8 cellular contexts compared by ENCODE assay signal in the genomic region with DNA sequence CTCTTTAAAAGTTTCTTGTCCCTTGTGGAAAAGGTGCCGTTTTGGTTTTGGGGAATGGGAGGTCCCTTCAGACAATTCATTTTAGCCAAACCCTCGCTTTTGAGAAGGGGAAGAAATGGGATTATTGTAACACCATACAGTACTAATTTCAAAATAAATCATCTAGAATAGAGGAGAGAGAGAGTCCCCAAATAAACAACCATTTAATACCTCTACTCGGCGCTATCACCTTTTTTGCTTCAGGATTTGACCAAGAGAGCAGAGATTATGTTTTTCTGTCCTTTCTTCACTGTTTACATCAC. TPM values are rescaled to one million over a fixed set of nuclear protein-coding genes. Genes with fewer than 3 reads are reported as not detected.
A peak's percentile ranks its signal among the peaks of the same experiment; 100 is the strongest.
DNase-seq lines count a peak whose midpoint lies in the region; TF ChIP-seq lines count a peak whose summit lies in the region.

No MANE protein-coding gene starts in this region.

- POLR2A ChIA-PET in CD4-positive, alpha-beta memory T cell (lab: Charles Lee; ENCODE audit: partially characterized antibody): interaction anchor here (0.7 to 3.3 kb wide), 20 partner anchors 11 to 1490 kb away, joined by 3 to 41 read pairs (median 5); partner anchors contain the start of genes CENPL, DARS2, GAS5 and KLHL20

- H2AFZ ChIP-seq in OCI-LY1 (ENCODE audit: low read length): peak overlapping the region; percentile 50

- no peaks in the 10 kb centered on the region for H3K27me3 Mint-ChIP-seq in CD4-positive, alpha-beta memory T cell
- peaks cover 22% of the 10 kb centered on the region for H3K27me3 Mint-ChIP-seq in endothelial cell (ENCODE audit: unreplicated experiment)

- TF ChIP-seq EP300 in ovary (IDR thresholded peaks at IDR 0.05): no peak

- peak overlapping the region; percentile 98 to 99 (median 99) for H3K27ac Mint-ChIP-seq in CD4-positive, alpha-beta memory T cell
- peak overlapping the region; percentile 99 for H3K27ac Mint-ChIP-seq in endothelial cell (ENCODE audit: unreplicated experiment)

- H3K79me2 ChIP-seq in OCI-LY1 (ENCODE audit: insufficient read depth, low read length): peaks cover 38% of the 10 kb centered on the region

- H3K36me3 Mint-ChIP-seq in CD4-positive, alpha-beta memory T cell: peaks cover 3 to 18% of the 10 kb centered on the region in 2 donors
- H3K36me3 Mint-ChIP-seq in endothelial cell (ENCODE audit: low read depth, unreplicated experiment): peaks cover 14% of the 10 kb centered on the region

- H3K27ac ChIP-seq in CD4-positive, alpha-beta memory T cell (ENCODE audit: low read depth, low read length): peak overlapping the region; percentile 80
- peak overlapping the region; percentile 9 for H3K27ac ChIP-seq in OCI-LY1 (ENCODE audit: low read depth, low read length, poor library complexity, severe bottlenecking)
- H3K27ac ChIP-seq in ovary: peak overlapping the region in 1 of 2 donors; percentile 88

- no peaks in the 10 kb centered on the region for H3K9me3 ChIP-seq in CD4-positive, alpha-beta memory T cell (ENCODE audit: control insufficient read depth in 1 of 2, low read length in 2 of 2)
- H3K9me3 ChIP-seq in OCI-LY1 (ENCODE audit: low read length): no peaks in the 10 kb centered on the region
- no peaks in the 10 kb centered on the region for H3K9me3 ChIP-seq in ovary

- H3K4me3 Mint-ChIP-seq in CD4-positive, alpha-beta memory T cell: peak overlapping the region; percentile 98 to 100 (median 98)
- peak overlapping the region; percentile 95 for H3K4me3 Mint-ChIP-seq in endothelial cell (ENCODE audit: unreplicated experiment)

- H3K4me2 ChIP-seq in OCI-LY1 (ENCODE audit: low read length): peak overlapping the region; percentile 99

- CTCF ChIA-PET in CD4-positive, alpha-beta memory T cell (lab: Charles Lee; ENCODE audit: partially characterized antibody): interaction anchor here (1.9 kb wide), 1 partner anchor 130 kb away, joined by 6 read pairs; no protein-coding TSS in a partner anchor

- peaks cover 0 to 2% (median 0%) of the 10 kb centered on the region in 8 donors for H3K9me3 Mint-ChIP-seq in CD4-positive, alpha-beta memory T cell
- no peaks in the 10 kb centered on the region for H3K9me3 Mint-ChIP-seq in endothelial cell (ENCODE audit: unreplicated experiment)

- H3K9ac ChIP-seq in OCI-LY1 (ENCODE audit: low read length): peak overlapping the region; percentile 82

- TF ChIP-seq CTCF in OCI-LY1 (IDR thresholded peaks at IDR 0.05; ENCODE audit: low read length) (no peak), endothelial cell (IDR thresholded peaks at IDR 0.05; ENCODE audit: unreplicated experiment) (no peak), ovary (IDR thresholded peaks at IDR 0.05) (no peak)

- no peak for DNase-seq in CD4-positive, alpha-beta memory T cell
- no peak for DNase-seq in endothelial cell (ENCODE audit: low spot score)
- no peak for DNase-seq in ovary
- no peak for DNase-seq in NCI-H524 (lab: John Stamatoyannopoulos, UW)
- no peak for DNase-seq in ACHN
- DNase-seq in activated CD4-positive, alpha-beta T cell treated with anti-CD3 and anti-CD28 coated beads, Interleukin-2, amount 50 U/mL, for 1 hour: no peak
- no peak for DNase-seq in NCI-H2107 (lab: John Stamatoyannopoulos, UW)

- no peaks in the 10 kb centered on the region for H3K9me2 ChIP-seq in OCI-LY1 (ENCODE audit: low read depth, low read length)

- 19 to 23% (median 20%) methylated on average over 4 of the region's 4 CpGs for WGBS in ovary, 3 donors

- peak overlapping the region; percentile 65 to 100 for H3K4me3 ChIP-seq in CD4-positive, alpha-beta memory T cell (ENCODE audit: low read length in 2 of 2)
- H3K4me3 ChIP-seq in OCI-LY1 (ENCODE audit: low read depth, low read length, poor library complexity, severe bottlenecking) (peak overlapping the region; percentile 93), ovary (peak overlapping the region; percentile 99)

- H3K27me3 ChIP-seq in CD4-positive, alpha-beta memory T cell (ENCODE audit: insufficient read depth, low read length): no peaks in the 10 kb centered on the region
- H3K27me3 ChIP-seq in OCI-LY1 (ENCODE audit: insufficient read depth, low read length): no peaks in the 10 kb centered on the region
- H3K27me3 ChIP-seq in ovary: no peaks in the 10 kb centered on the region

- peaks cover 28 to 54% (median 36%) of the 10 kb centered on the region in 4 donors for H3K4me1 Mint-ChIP-seq in CD4-positive, alpha-beta memory T cell
- H3K4me1 Mint-ChIP-seq in endothelial cell (ENCODE audit: unreplicated experiment): peaks cover 33% of the 10 kb centered on the region

- H3K4me1 ChIP-seq in CD4-positive, alpha-beta memory T cell (ENCODE audit: insufficient read depth, low read length): peaks cover 35% of the 10 kb centered on the region
- H3K4me1 ChIP-seq in OCI-LY1 (ENCODE audit: insufficient read depth, low read length, severe bottlenecking) (peaks cover 45% of the 10 kb centered on the region), ovary (ENCODE audit: insufficient read depth) (no peaks in the 10 kb centered on the region)

- H3K36me3 ChIP-seq in CD4-positive, alpha-beta memory T cell (ENCODE audit: insufficient read depth, low read length): no peaks in the 10 kb centered on the region
- H3K36me3 ChIP-seq in OCI-LY1 (ENCODE audit: insufficient read depth, low read length) (peaks cover 4% of the 10 kb centered on the region; the same call in 1 of the 2 replicates), ovary (no peaks in the 10 kb centered on the region)

- no peak for TF ChIP-seq POLR2A in ovary (IDR thresholded peaks at IDR 0.05)

- no peaks in the 10 kb centered on the region for H3F3A ChIP-seq in OCI-LY1 (ENCODE audit: insufficient read depth, low read length)

- in situ Hi-C loops in ACHN (cut with HindIII; ENCODE audit: low pct_ligation_motif_present, low pct_unique_long_range_greater_than_20kb, low sequenced_read_pairs): no loop called here

- intact Hi-C loops in CD4-positive, alpha-beta memory T cell (cut with micrococcal nuclease): loop anchor here (1.0 to 5.0 kb wide), 6 partner anchors 44 to 1490 kb away; partner anchors contain the start of genes PRDX6, RABGAP1L, SUCO and ZBTB37
- intact Hi-C loops in ovary (cut with DNase I): no loop called here

- H4K20me1 ChIP-seq in OCI-LY1 (ENCODE audit: insufficient read depth, low read length): no peaks in the 10 kb centered on the region

RNA-seq across cellular contexts. Expression of gene RC3H1, which starts 0.8 kb away (rescaled TPM):
- total RNA-seq in CD4-positive, alpha-beta memory T cell: 10 to 100 TPM; 49.2 TPM
- 1 to 10 TPM; 2.0 to 4.8 TPM for polyA plus RNA-seq in CD4-positive, alpha-beta memory T cell
- total RNA-seq in endothelial cell (ENCODE audit: unreplicated experiment): 56.7 TPM
- total RNA-seq in ovary: 10 to 100 TPM; 16.4 to 33.8 (median 31.6) TPM
- 1 to 10 TPM; 4.6 to 5.9 TPM for polyA plus RNA-seq in ovary
